Comparison of ENCODE assay signal across 17 cellular contexts in the genomic region with DNA sequence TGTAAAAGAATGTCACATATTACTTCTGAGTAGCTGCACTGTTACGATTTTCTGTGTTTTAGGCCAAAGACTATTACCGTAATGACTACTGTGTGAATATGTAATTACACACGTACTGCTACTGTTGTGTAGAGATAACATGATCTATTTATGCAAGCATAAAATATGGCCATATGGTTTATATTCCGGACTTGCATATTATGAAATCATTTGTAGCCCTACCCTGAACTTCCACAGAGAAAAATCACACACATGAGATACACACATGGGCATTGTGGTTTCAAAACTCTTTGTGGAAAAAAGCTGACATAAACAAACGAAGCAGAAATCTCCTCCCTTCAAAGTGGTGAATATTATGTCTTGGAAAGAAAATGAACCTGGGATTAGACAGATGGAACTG.
"Had no signal": no experiment of that assay in that cellular context is flagged by ENCODE, and none has a peak within 500 bp of the region (broad histone marks: within the 10 kb centered on the region; RNA-seq: fewer than 3 reads in every experiment).

No MANE protein-coding gene starts in this region.

- H3K36me3 ChIP-seq: esophagus squamous epithelium, tibial artery, uterus had no signal

- H3K27me3 Mint-ChIP-seq: activated naive CD8-positive, alpha-beta T cell treated with anti-CD3 and anti-CD28 coated beads, Interleukin-2, amount 50 U/mL, for 24 hours; naive B cell; stimulated activated naive B cell treated with anti-CD40 and anti-IgM and Interleukin-4, amounts not matched to agents 10 μg/mL and 1 μg/mL and 100 μg/mL, for 72 hours had no signal

- H3K4me1 Mint-ChIP-seq: activated naive CD8-positive, alpha-beta T cell treated with anti-CD3 and anti-CD28 coated beads, Interleukin-2, amount 50 U/mL, for 24 hours; naive B cell; stimulated activated naive B cell treated with anti-CD40 and anti-IgM and Interleukin-4, amounts not matched to agents 10 μg/mL and 1 μg/mL and 100 μg/mL, for 72 hours had no signal

- H3K27ac ChIP-seq: esophagus squamous epithelium, parathyroid adenoma, tibial artery, uterus had no signal

- H3K4me3 Mint-ChIP-seq: activated naive CD4-positive, alpha-beta T cell treated with anti-CD3 and anti-CD28 coated beads for 36 hours; activated naive CD8-positive, alpha-beta T cell treated with anti-CD3 and anti-CD28 coated beads, Interleukin-2, amount 50 U/mL, for 24 hours; naive B cell; stimulated activated naive B cell treated with anti-CD40 and anti-IgM and Interleukin-4, amounts not matched to agents 10 μg/mL and 1 μg/mL and 100 μg/mL, for 72 hours had no signal

- H3K36me3 Mint-ChIP-seq: naive B cell; stimulated activated naive B cell treated with anti-CD40 and anti-IgM and Interleukin-4, amounts not matched to agents 10 μg/mL and 1 μg/mL and 100 μg/mL, for 72 hours had no signal

- H3K9me3 ChIP-seq: esophagus squamous epithelium, tibial artery, uterus had no signal

- DNase-seq: activated CD4-positive, alpha-beta T cell treated with anti-CD3 and anti-CD28 coated beads for 1 hour; activated CD4-positive, alpha-beta T cell treated with anti-CD3 and anti-CD28 coated beads, Interleukin-2, amount 50 U/mL, for 4 hours; activated naive CD4-positive, alpha-beta T cell treated with anti-CD3 and anti-CD28 coated beads for 36 hours; activated naive CD8-positive, alpha-beta T cell treated with anti-CD3 and anti-CD28 coated beads, Interleukin-2, amount 50 U/mL, for 24 hours; activated T-cell treated with anti-CD3 and anti-CD28 coated beads for 4 hours; esophagus squamous epithelium; naive B cell; retina; stimulated activated CD4-positive, alpha-beta T cell treated with anti-CD3 and anti-CD28 coated beads, Interleukin-2, amount 100 ng/mL, for 48 hours; stimulated activated naive B cell treated with anti-CD40 and anti-IgM and Interleukin-4, amounts not matched to agents 10 μg/mL and 1 μg/mL and 100 μg/mL, for 72 hours; tibial artery; uterus had no signal

- H3K4me1 ChIP-seq: esophagus squamous epithelium, parathyroid adenoma, tibial artery, uterus had no signal

- H3K27ac Mint-ChIP-seq: activated naive CD4-positive, alpha-beta T cell treated with anti-CD3 and anti-CD28 coated beads for 36 hours; activated naive CD8-positive, alpha-beta T cell treated with anti-CD3 and anti-CD28 coated beads, Interleukin-2, amount 50 U/mL, for 24 hours; activated T-helper 2 cell treated with anti-CD3 and anti-CD28 coated beads, Interferon-gamma antibody, Interleukin-2, Interleukin-4, amounts not matched to agents 10 μg/mL and 5 μg/mL and 100 μg/mL, durations not matched to agents 14 hours and 24 hours and 36 hours; naive B cell; stimulated activated naive B cell treated with anti-CD40 and anti-IgM and Interleukin-4, amounts not matched to agents 10 μg/mL and 1 μg/mL and 100 μg/mL, for 72 hours had no signal

- FAIRE-seq: astrocyte, colon, keratinocyte had no signal

- H3K27me3 ChIP-seq: esophagus squamous epithelium, tibial artery, uterus had no signal

- H3K4me3 ChIP-seq: esophagus squamous epithelium, tibial artery, uterus had no signal
